ENCODE assay signal across 28 cellular contexts in the genomic region with DNA sequence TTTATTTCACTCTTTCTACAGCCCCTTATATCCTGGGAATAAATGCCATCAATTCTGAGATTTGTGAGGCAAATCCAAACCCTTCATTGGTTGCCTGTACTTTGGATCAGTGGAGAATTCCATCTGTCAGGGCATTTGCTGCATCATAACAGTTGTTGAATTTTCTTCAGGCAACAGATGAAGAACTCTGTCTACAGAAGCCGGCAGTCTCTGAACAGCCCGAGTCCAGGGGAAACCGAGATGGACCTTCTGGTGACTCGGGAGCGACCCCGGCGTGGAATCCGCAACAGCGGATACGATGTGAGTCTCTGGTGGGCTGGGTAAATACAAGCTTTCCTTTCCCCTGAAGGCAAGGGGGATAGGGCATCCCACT.
"Had no signal": no experiment of that assay in that cellular context is flagged by ENCODE, and none has a peak within 500 bp of the region (broad histone marks: within the 10 kb centered on the region; RNA-seq: fewer than 3 reads in every experiment).

No MANE protein-coding gene starts in this region.

- H3K27ac ChIP-seq: body of pancreas, coronary artery, SK-N-MC had no signal

- ATAC-seq: activated CD4-positive, CD25-positive, alpha-beta regulatory T cell treated with anti-CD3 and anti-CD28 coated beads, Interleukin-2, amount 50 U/mL, for 24 hours; activated CD8-positive, alpha-beta memory T cell treated with anti-CD3 and anti-CD28 coated beads, Interleukin-2, amount 10 ng/mL, durations not matched to agents 7 days and 5 days; body of pancreas had no signal

- H3K27ac Mint-ChIP-seq: activated CD4-positive, alpha-beta memory T cell treated with anti-CD3 and anti-CD28 coated beads, Interleukin-2, amount 10 ng/mL, durations not matched to agents 7 days and 5 days; activated CD8-positive, alpha-beta memory T cell treated with anti-CD3 and anti-CD28 coated beads, Interleukin-2, amount 10 ng/mL, durations not matched to agents 7 days and 5 days; activated naive CD4-positive, alpha-beta T cell treated with anti-CD3 and anti-CD28 coated beads, Interleukin-2, amount 10 ng/mL, durations not matched to agents 7 days and 5 days; activated naive CD8-positive, alpha-beta T cell treated with anti-CD3 and anti-CD28 coated beads for 36 hours had no signal

- DNase-seq: activated CD4-positive, alpha-beta memory T cell treated with anti-CD3 and anti-CD28 coated beads, Interleukin-2, amount 10 ng/mL, durations not matched to agents 7 days and 5 days; activated CD4-positive, alpha-beta T cell treated with anti-CD3 and anti-CD28 coated beads for 4 hours; activated CD4-positive, alpha-beta T cell treated with anti-CD3 and anti-CD28 coated beads, Interleukin-2, amount 50 U/mL, for 1 hour; activated CD8-positive, alpha-beta memory T cell treated with anti-CD3 and anti-CD28 coated beads for 24 hours; activated CD8-positive, alpha-beta memory T cell treated with anti-CD3 and anti-CD28 coated beads, Interleukin-2, amount 10 ng/mL, durations not matched to agents 7 days and 5 days; activated CD8-positive, alpha-beta memory T cell treated with anti-CD3 and anti-CD28 coated beads, Interleukin-2, amount 50 U/mL, for 48 hours; activated effector memory CD4-positive, alpha-beta T cell treated with Interleukin-2 at 50 U/mL for 16 hours; activated naive CD4-positive, alpha-beta T cell treated with anti-CD3 and anti-CD28 coated beads, Interleukin-2, amount 10 ng/mL, durations not matched to agents 7 days and 5 days; activated naive CD8-positive, alpha-beta T cell treated with anti-CD3 and anti-CD28 coated beads for 36 hours; activated T-cell treated with anti-CD3 and anti-CD28 coated beads, Interleukin-2, amount 50 U/mL, for 48 hours; body of pancreas; Kasumi-1; MG63; NCI-H1048; NCI-H1105 treated with DMSO at 0.1 percent for 48 hours; NCI-H1436; NCI-H1694; NCI-H1930; NCI-H2081 treated with DMSO at 0.1 percent for 48 hours; NCI-H345; NCI-H526; NCI-H748 treated with DMSO at 0.1 percent for 48 hours; NK-92 treated with Interleukin-12 subunit alpha and Interleukin-12 subunit beta, amount 100 ng/mL, for 24 hours; Right ventricle myocardium superior; T1000 had no signal

- H3K27me3 ChIP-seq: body of pancreas had no signal

- H3K9me3 ChIP-seq: body of pancreas, MG63 had no signal

- H3K4me1 Mint-ChIP-seq: activated CD4-positive, alpha-beta memory T cell treated with anti-CD3 and anti-CD28 coated beads, Interleukin-2, amount 10 ng/mL, durations not matched to agents 7 days and 5 days; activated CD8-positive, alpha-beta memory T cell treated with anti-CD3 and anti-CD28 coated beads, Interleukin-2, amount 10 ng/mL, durations not matched to agents 7 days and 5 days; activated naive CD4-positive, alpha-beta T cell treated with anti-CD3 and anti-CD28 coated beads, Interleukin-2, amount 10 ng/mL, durations not matched to agents 7 days and 5 days; activated naive CD8-positive, alpha-beta T cell treated with anti-CD3 and anti-CD28 coated beads for 36 hours had no signal

- H3K27me3 Mint-ChIP-seq: activated naive CD8-positive, alpha-beta T cell treated with anti-CD3 and anti-CD28 coated beads for 36 hours had no signal

- H3K9me3 Mint-ChIP-seq: activated CD4-positive, alpha-beta memory T cell treated with anti-CD3 and anti-CD28 coated beads, Interleukin-2, amount 10 ng/mL, durations not matched to agents 7 days and 5 days; activated naive CD4-positive, alpha-beta T cell treated with anti-CD3 and anti-CD28 coated beads, Interleukin-2, amount 10 ng/mL, durations not matched to agents 7 days and 5 days; activated naive CD8-positive, alpha-beta T cell treated with anti-CD3 and anti-CD28 coated beads for 36 hours had no signal

- H3K36me3 ChIP-seq: MG63 had no signal

- H3K36me3 Mint-ChIP-seq: activated CD8-positive, alpha-beta memory T cell treated with anti-CD3 and anti-CD28 coated beads, Interleukin-2, amount 10 ng/mL, durations not matched to agents 7 days and 5 days; activated naive CD4-positive, alpha-beta T cell treated with anti-CD3 and anti-CD28 coated beads, Interleukin-2, amount 10 ng/mL, durations not matched to agents 7 days and 5 days; activated naive CD8-positive, alpha-beta T cell treated with anti-CD3 and anti-CD28 coated beads for 36 hours had no signal

- H3K4me3 ChIP-seq: body of pancreas, coronary artery, MG63, SK-N-MC had no signal

- H3K4me3 Mint-ChIP-seq: activated CD4-positive, alpha-beta memory T cell treated with anti-CD3 and anti-CD28 coated beads, Interleukin-2, amount 10 ng/mL, durations not matched to agents 7 days and 5 days; activated CD8-positive, alpha-beta memory T cell treated with anti-CD3 and anti-CD28 coated beads, Interleukin-2, amount 10 ng/mL, durations not matched to agents 7 days and 5 days; activated naive CD4-positive, alpha-beta T cell treated with anti-CD3 and anti-CD28 coated beads, Interleukin-2, amount 10 ng/mL, durations not matched to agents 7 days and 5 days; activated naive CD8-positive, alpha-beta T cell treated with anti-CD3 and anti-CD28 coated beads for 36 hours had no signal
